In genomic region chr18:48802543-48803428, GRCh38 we compare ENCODE assay signal across 7 cellular contexts.
DNase-seq lines count a peak whose midpoint lies in the region; ATAC-seq, FAIRE-seq and TF ChIP-seq lines count a peak whose summit lies in the region.

No MANE protein-coding gene starts in this region.

- H3K27ac ChIP-seq in GM12878 (ENCODE audit: control insufficient read depth, insufficient read depth) (peak overlapping the region; percentile 92), PC-9 (no peak overlapping the region)

- H3K4me3 Mint-ChIP-seq in stimulated activated naive CD8-positive, alpha-beta T cell treated with anti-CD3 and anti-CD28 coated beads, Interleukin-15, Interleukin-2, amounts not matched to agents 100 ng/mL and 50 ng/mL, for 24 hours = no peak overlapping the region

- no peaks in the 10 kb centered on the region for H3K27me3 Mint-ChIP-seq in stimulated activated naive CD8-positive, alpha-beta T cell treated with anti-CD3 and anti-CD28 coated beads, Interleukin-15, Interleukin-2, amounts not matched to agents 100 ng/mL and 50 ng/mL, for 24 hours

- H3K4me1 Mint-ChIP-seq in stimulated activated naive CD8-positive, alpha-beta T cell treated with anti-CD3 and anti-CD28 coated beads, Interleukin-15, Interleukin-2, amounts not matched to agents 100 ng/mL and 50 ng/mL, for 24 hours (ENCODE audit: low read depth) = peaks cover 100% of the 10 kb centered on the region

- H4K20me1 ChIP-seq in GM12878 (ENCODE audit: control insufficient read depth, insufficient read depth) = no peaks in the 10 kb centered on the region
- H4K20me1 ChIP-seq in PC-9 (ENCODE audit: insufficient read depth) = no peaks in the 10 kb centered on the region

- RAD21 ChIA-PET in GM12878 (lab: Charles Lee; ENCODE audit: unreplicated experiment) = interaction anchor here (1.2 to 5.1 kb wide), 10 partner anchors 10 to 149 kb away, joined by 3 to 86 read pairs (median 24); no protein-coding TSS in a partner anchor

- ATAC-seq in GM12878 = no peak

- CTCF ChIA-PET in GM12878 (lab: Yijun Ruan, JAX) (interaction anchor here (1.6 to 3.2 kb wide), 3 partner anchors 24 to 66 kb away, joined by 4 to 36 read pairs (median 6); no protein-coding TSS in a partner anchor), PC-9 (lab: Charles Lee) (no interaction called here)

- intact Hi-C loops in GM12878 (cut with micrococcal nuclease; ENCODE audit: unreplicated experiment) = no loop called here
- intact Hi-C loops in PC-9 (cut with micrococcal nuclease; ENCODE audit: unreplicated experiment) = no loop called here

- no TSS peak for BruUV-seq in GM12878 (replicated peaks; lab: Mats Ljungman, UMichigan)
- no TSS peak for BruUV-seq in PC-9 (replicated peaks; lab: Mats Ljungman, UMichigan)

- H3K79me2 ChIP-seq in GM12878 (ENCODE audit: control insufficient read depth, insufficient read depth, low read length) (no peaks in the 10 kb centered on the region), PC-9 (ENCODE audit: low read depth) (no peaks in the 10 kb centered on the region)

- no peak overlapping the region for H3K9ac ChIP-seq in GM12878 (ENCODE audit: control insufficient read depth, insufficient read depth, low read length)

- no peak overlapping the region for H3K4me3 ChIP-seq in GM12878
- no peak overlapping the region for H3K4me3 ChIP-seq in PC-9

- no peak for FAIRE-seq in GM12878 (lab: Jason Lieb, UNC)
- FAIRE-seq in frontal cortex (lab: Jason Lieb, UNC) = no peak

- SMC1A ChIA-PET in GM12878 (lab: Charles Lee; ENCODE audit: uncharacterized antibody, unreplicated experiment) = interaction anchor here (0.6 to 3.4 kb wide), 13 partner anchors 9 to 238 kb away, joined by 3 to 64 read pairs (median 12); no protein-coding TSS in a partner anchor

- no peaks in the 10 kb centered on the region for H3K27me3 ChIP-seq in GM12878 (replicated peaks in 1 of 2; ENCODE audit: control insufficient read depth in 2 of 2, insufficient read depth in 2 of 2, low read length in 1 of 2)
- H3K27me3 ChIP-seq in PC-9 (ENCODE audit: insufficient read depth, low read depth) = no peaks in the 10 kb centered on the region

- H3K9me3 Mint-ChIP-seq in stimulated activated naive CD8-positive, alpha-beta T cell treated with anti-CD3 and anti-CD28 coated beads, Interleukin-15, Interleukin-2, amounts not matched to agents 100 ng/mL and 50 ng/mL, for 24 hours = no peaks in the 10 kb centered on the region

- DNase-seq in NCI-H2107 (lab: John Stamatoyannopoulos, UW) (peak; percentile 65), GM12878 (ENCODE audit: low read depth, low spot score) (no peak), mesenteric fat pad (ENCODE audit: low spot score) (peak; percentile 78), A172 (ENCODE audit: low spot score) (no peak), PC-9 (no peak), frontal cortex (ENCODE audit: low spot score in 2 of 2) (no peak)

- H3K4me1 ChIP-seq in GM12878 (ENCODE audit: control insufficient read depth, insufficient read depth, low read length) = peaks cover 61% of the 10 kb centered on the region
- H3K4me1 ChIP-seq in PC-9 (replicated peaks; ENCODE audit: insufficient read depth) = no peaks in the 10 kb centered on the region

- peak overlapping the region; percentile 95 for H3K27ac Mint-ChIP-seq in stimulated activated naive CD8-positive, alpha-beta T cell treated with anti-CD3 and anti-CD28 coated beads, Interleukin-15, Interleukin-2, amounts not matched to agents 100 ng/mL and 50 ng/mL, for 24 hours

- H3K36me3 ChIP-seq in GM12878 (ENCODE audit: control insufficient read depth in 2 of 2, insufficient read depth in 2 of 2, low read length in 1 of 2) (peaks cover 0 to 2% of the 10 kb centered on the region in 2 experiments; a peak in 1 of 4 replicates), PC-9 (ENCODE audit: low read depth) (no peaks in the 10 kb centered on the region)

- TF ChIP-seq CTCF in GM12878 (IDR thresholded peaks at IDR 0.05 in 2 of 3, conservative IDR thresholded peaks at IDR 0.05 in 1 of 3; ENCODE audit: control insufficient read depth in 2 of 3, extremely low read depth in 1 of 3, insufficient read depth in 1 of 3, low read depth in 3 of 3, low read length in 3 of 3) (no peak), PC-9 (conservative IDR thresholded peaks at IDR 0.05) (no peak)

- no peaks in the 10 kb centered on the region for H3K36me3 Mint-ChIP-seq in stimulated activated naive CD8-positive, alpha-beta T cell treated with anti-CD3 and anti-CD28 coated beads, Interleukin-15, Interleukin-2, amounts not matched to agents 100 ng/mL and 50 ng/mL, for 24 hours (ENCODE audit: low read depth)

- no peak overlapping the region for H2AFZ ChIP-seq in GM12878 (ENCODE audit: control insufficient read depth, low read depth, low read length)
- no peak overlapping the region for H2AFZ ChIP-seq in PC-9

- H3K9me2 ChIP-seq in PC-9 (ENCODE audit: insufficient read depth) = no peaks in the 10 kb centered on the region

- H3K4me2 ChIP-seq in GM12878 (ENCODE audit: control insufficient read depth, insufficient read depth) (no peak overlapping the region), PC-9 (no peak overlapping the region)

- 0 out of 2 replicates have a peak, but pooled peaks cover 3% of the 10 kb centered on the region for H3F3A ChIP-seq in PC-9 (ENCODE audit: insufficient read depth, low read depth)

- 95% methylated on average over 12 of the region's 12 CpGs for WGBS in GM12878 (ENCODE audit: insufficient coverage, insufficient replicate concordance, low lambda C conversion rate, missing lambda C conversion rate)

- no peak for TF ChIP-seq EP300 in GM12878 (IDR thresholded peaks at IDR 0.05; ENCODE audit: borderline replicate concordance in 1 of 2, control insufficient read depth in 1 of 2, low read depth in 2 of 2, low read length in 2 of 2)

- in situ Hi-C loops in GM12878 (cut with MboI) = loop anchor here (25.0 kb wide), 1 partner anchor 1485 kb away; the partner anchor contains the start of genes CXXC1 and MBD1

- TF ChIP-seq POLR2A in GM12878 (IDR thresholded peaks at IDR 0.05; ENCODE audit: low read depth, low read length) = no peak

- no peak for TF ChIP-seq RAD21 in GM12878 (IDR thresholded peaks at IDR 0.05; ENCODE audit: insufficient read depth, low read depth, low read length)

- H3K9me3 ChIP-seq in GM12878 (replicated peaks; ENCODE audit: control insufficient read depth, insufficient read depth, low read length) (no peaks in the 10 kb centered on the region), PC-9 (ENCODE audit: insufficient read depth, low read depth) (no peaks in the 10 kb centered on the region)

- POLR2A ChIA-PET in GM12878 (lab: Charles Lee) (interaction anchor here (0.6 to 3.2 kb wide), 9 partner anchors 8 to 246 kb away, joined by 3 to 31 read pairs (median 16); no protein-coding TSS in a partner anchor), PC-9 (lab: Charles Lee; ENCODE audit: unreplicated experiment) (no interaction called here)

TF ChIP-seq in GM12878, 131 proteins besides CTCF, POLR2A, EP300 and RAD21:
- TF ChIP-seq BHLHE40 (IDR thresholded peaks at IDR 0.05; ENCODE audit: borderline replicate concordance in 1 of 2, low read depth in 2 of 2, low read length in 1 of 2) = no peak
- TF ChIP-seq ZNF217 (IDR thresholded peaks at IDR 0.05) = no peak
- no peak for TF ChIP-seq ZNF24 (IDR thresholded peaks at IDR 0.05)
- TF ChIP-seq CEBPZ (IDR thresholded peaks at IDR 0.05; ENCODE audit: low read depth, low read length) = no peak

Comparison
In these comparisons a context has a peak if more than half of its experiments do, and no peak if none do; other contexts are left out.
1. DNase-seq: peak in NCI-H2107 (single experiment) and mesenteric fat pad (single experiment); none in GM12878 (single experiment), A172 (single experiment), PC-9 (0 of 2) and frontal cortex (0 of 2).